ENCODE assay signal across 27 cellular contexts in the genomic region with DNA sequence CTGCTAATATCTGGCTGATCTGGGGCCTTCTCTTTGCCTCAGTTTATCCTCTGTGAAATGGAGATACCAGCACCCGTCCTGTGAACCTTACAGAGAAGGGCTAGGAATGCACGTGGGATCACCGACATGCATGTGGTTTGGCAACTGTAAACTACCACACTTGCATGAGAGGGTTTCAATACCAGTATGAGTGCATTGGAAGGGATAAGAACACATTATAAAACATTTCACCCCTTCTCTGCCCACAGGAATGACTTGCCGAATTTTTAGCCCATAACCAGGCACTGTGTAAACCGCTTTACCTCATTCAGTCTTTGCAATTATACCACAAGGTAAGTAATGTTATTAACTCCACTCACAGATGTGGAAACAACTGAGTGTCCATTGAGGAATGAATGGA.
"Had no signal": no experiment of that assay in that cellular context is flagged by ENCODE, and none has a peak within 500 bp of the region (broad histone marks: within the 10 kb centered on the region; RNA-seq: fewer than 3 reads in every experiment).

No MANE protein-coding gene starts in this region.

- FAIRE-seq: colon, keratinocyte, urothelium cell line had no signal

- ATAC-seq: esophagus mucosa, gastrocnemius medialis, left ventricle myocardium superior, lower lobe of right lung, psoas muscle, right cardiac atrium had no signal

- DNase-seq: effector CD8-positive, alpha-beta T cell; endodermal cell; foreskin fibroblast; gastrocnemius medialis; head of caudate nucleus; left ventricle myocardium superior; lower lobe of right lung; naive B cell; nephron progenitor cell; nucleus accumbens; posterior cingulate gyrus; psoas muscle; right cardiac atrium; sigmoid colon; spleen; stimulated activated CD4-positive, alpha-beta T cell treated with anti-CD3 and anti-CD28 coated beads, Interleukin-4, amount 100 ng/mL, for 4 hours; stimulated activated naive CD4-positive, alpha-beta T cell; substantia nigra; upper lobe of left lung had no signal

- H3K36me3 ChIP-seq: gastrocnemius medialis, lower lobe of right lung, sigmoid colon, thoracic aorta, tibial nerve, upper lobe of left lung had no signal

- H3K27me3 ChIP-seq: gastrocnemius medialis, sigmoid colon, spleen, tibial nerve, upper lobe of left lung had no signal

- H3K27me3 Mint-ChIP-seq: naive B cell had no signal

- H3K27ac ChIP-seq: epithelial cell of prostate, gastrocnemius medialis, lower lobe of right lung, psoas muscle, sigmoid colon, skin epidermis, spleen, thoracic aorta, tibial nerve, upper lobe of left lung had no signal

- H3K4me1 ChIP-seq: psoas muscle had no signal

- H3K9me3 ChIP-seq: gastrocnemius medialis, lower lobe of right lung, psoas muscle, sigmoid colon, spleen, thoracic aorta, tibial nerve, upper lobe of left lung had no signal

- H3K27ac Mint-ChIP-seq: endodermal cell, nephron progenitor cell had no signal

- H3K9me3 Mint-ChIP-seq: naive B cell, nephron progenitor cell had no signal

- H3K4me3 ChIP-seq: gastrocnemius medialis, lower lobe of right lung, psoas muscle, sigmoid colon, skin epidermis, spleen, thoracic aorta, tibial nerve, upper lobe of left lung had no signal

- H3K4me3 Mint-ChIP-seq: endodermal cell, naive B cell, nephron progenitor cell had no signal
